In genomic region chr7:144513332-144513731, GRCh38 we compare ENCODE assay signal across 9 cellular contexts.
DNase-seq lines count a peak whose midpoint lies in the region; ATAC-seq, FAIRE-seq and TF ChIP-seq lines count a peak whose summit lies in the region.
"Had no signal": no experiment of that assay in that cellular context is flagged by ENCODE, and none has a peak within 500 bp of the region (broad histone marks: within the 10 kb centered on the region; RNA-seq: fewer than 3 reads in every experiment).

No MANE protein-coding gene starts in this region.

- H3K9me3 ChIP-seq in HAP-1, result no peaks in the 10 kb centered on the region
- H3K9me3 ChIP-seq in CD4-positive, alpha-beta T cell (ENCODE audit: control insufficient read depth, low read length), result no peaks in the 10 kb centered on the region
- H3K9me3 ChIP-seq: upper lobe of left lung had no signal

- POLR2A ChIA-PET in CD4-positive, alpha-beta T cell (lab: Charles Lee), result no interaction called here

- H3K27me3 Mint-ChIP-seq in CD4-positive, alpha-beta T cell, result no peaks in the 10 kb centered on the region

- H3K4me1 Mint-ChIP-seq in CD4-positive, alpha-beta T cell (ENCODE audit: low read depth), result peaks cover 10% of the 10 kb centered on the region

- H3K4me1 ChIP-seq in HAP-1, result no peaks in the 10 kb centered on the region
- H3K4me1 ChIP-seq: upper lobe of left lung had no signal

- ATAC-seq in GM19328 (IDR thresholded peaks at IDR 0.05; ENCODE audit: unreplicated experiment), result no peak
- ATAC-seq in CD4-positive, alpha-beta T cell (ENCODE audit: poor library complexity), result no peak

- H3K27me3 ChIP-seq in HAP-1 (ENCODE audit: low read depth), result no peaks in the 10 kb centered on the region
- H3K27me3 ChIP-seq in CD4-positive, alpha-beta T cell (ENCODE audit: control insufficient read depth, insufficient read depth, low read length), result no peaks in the 10 kb centered on the region
- H3K27me3 ChIP-seq: upper lobe of left lung had no signal

- intact Hi-C loops in CD4-positive, alpha-beta T cell (cut with DNase I, micrococcal nuclease), result no loop called here

- no peaks in the 10 kb centered on the region for H3K36me3 Mint-ChIP-seq in CD4-positive, alpha-beta T cell (ENCODE audit: low read depth)

- FAIRE-seq in urothelium cell line (lab: Jason Lieb, UNC), result no peak

- H3K4me3 Mint-ChIP-seq in CD4-positive, alpha-beta T cell, result no peak overlapping the region

- no peak overlapping the region for H3K27ac ChIP-seq in C4-2B
- no peak overlapping the region for H3K27ac ChIP-seq in CD4-positive, alpha-beta T cell (ENCODE audit: low read depth, low read length)
- H3K27ac ChIP-seq: upper lobe of left lung had no signal

- H3K9me3 Mint-ChIP-seq in CD4-positive, alpha-beta T cell, result no peaks in the 10 kb centered on the region

- TF ChIP-seq CTCF in C4-2B (conservative IDR thresholded peaks at IDR 0.05), result peak; percentile 72
- peak; percentile 16 for TF ChIP-seq CTCF in fibroblast of villous mesenchyme (IDR thresholded peaks at IDR 0.05; ENCODE audit: insufficient read depth, low read depth, low read length)
- TF ChIP-seq CTCF in CD4-positive, alpha-beta T cell (IDR thresholded peaks at IDR 0.05), result no peak

- H3K27ac Mint-ChIP-seq in CD4-positive, alpha-beta T cell, result no peak overlapping the region

- CTCF ChIA-PET in CD4-positive, alpha-beta T cell (lab: Charles Lee), result no interaction called here

- in situ Hi-C loops in HAP-1 (cut with MboI; ENCODE audit: low sequenced_read_pairs), result no loop called here

- H3K4me3 ChIP-seq in HAP-1 (no peak overlapping the region), fibroblast of villous mesenchyme (ENCODE audit: low read depth, low read length) (no peak overlapping the region)
- H3K4me3 ChIP-seq: upper lobe of left lung had no signal

- DNase-seq in HAP-1 (ENCODE audit: low spot score in 2 of 2) (peak; percentile 46 to 72), NOMO-1 treated with DMSO at 0.1 percent for 48 hours (lab: John Stamatoyannopoulos, UW; ENCODE audit: unreplicated experiment) (peak; percentile 79), fibroblast of villous mesenchyme (ENCODE audit: low read depth) (peak; percentile 3), urothelium cell line (ENCODE audit: low spot score) (peak; percentile 6)
- no peak for DNase-seq in activated T-cell treated with anti-CD3 and anti-CD28 coated beads, Interleukin-2, amount 50 U/mL, for 48 hours
- DNase-seq in CD4-positive, alpha-beta T cell, result no peak
- DNase-seq: upper lobe of left lung had no signal

- no peaks in the 10 kb centered on the region for H3K36me3 ChIP-seq in HAP-1 (replicated peaks)
- H3K36me3 ChIP-seq: upper lobe of left lung had no signal

Comparison
In these comparisons a context has a peak if more than half of its experiments do, and no peak if none do; other contexts are left out.
1. DNase-seq: peak in HAP-1 (2 of 2), NOMO-1 treated with DMSO at 0.1 percent for 48 hours (single experiment), fibroblast of villous mesenchyme (single experiment) and urothelium cell line (single experiment); none in activated T-cell treated with anti-CD3 and anti-CD28 coated beads, Interleukin-2, amount 50 U/mL, for 48 hours (0 of 2) and CD4-positive, alpha-beta T cell (0 of 10).